ENCODE assay signal across 5 cellular contexts in genomic region chr1:2904191-2904590, GRCh38.
"Had no signal": no experiment of that assay in that cellular context is flagged by ENCODE, and none has a peak within 500 bp of the region (broad histone marks: within the 10 kb centered on the region; RNA-seq: fewer than 3 reads in every experiment).

No MANE protein-coding gene starts in this region.

- ATAC-seq: HepG2, K562 had no signal

- H3K4me3 ChIP-seq: K562 had no signal

- H3K27ac ChIP-seq: HL-60 had no signal

- DNase-seq: IMR-90, KBM-7 had no signal
